ENCODE assay signal across 13 cellular contexts in genomic region chr9:125446581-125447094, GRCh38.
DNase-seq lines count a peak whose midpoint lies in the region; ATAC-seq and TF ChIP-seq lines count a peak whose summit lies in the region.
"Had no signal": no experiment of that assay in that cellular context is flagged by ENCODE, and none has a peak within 500 bp of the region (broad histone marks: within the 10 kb centered on the region; RNA-seq: fewer than 3 reads in every experiment).

No MANE protein-coding gene starts in this region.

- H4K20me1 ChIP-seq in neural progenitor cell (ENCODE audit: low read depth) (peaks cover 13% of the 10 kb centered on the region), smooth muscle cell (ENCODE audit: low read depth) (no peaks in the 10 kb centered on the region)

- H3K4me3 Mint-ChIP-seq in neural progenitor cell: peak overlapping the region; percentile 4

- ATAC-seq in HG02610 (IDR thresholded peaks at IDR 0.05; ENCODE audit: unreplicated experiment) (peak; percentile 98), left cardiac atrium (no peak)

- H3K9ac ChIP-seq in neural progenitor cell (no peak overlapping the region), smooth muscle cell (ENCODE audit: low read depth) (no peak overlapping the region)

- peaks cover 23% of the 10 kb centered on the region for H3K36me3 Mint-ChIP-seq in neural progenitor cell

- TF ChIP-seq CTCF in neural progenitor cell (IDR thresholded peaks at IDR 0.05): no peak
- no peak for TF ChIP-seq CTCF in smooth muscle cell (IDR thresholded peaks at IDR 0.05; ENCODE audit: borderline replicate concordance, insufficient read depth, poor library complexity, severe bottlenecking)

- H3K27ac ChIP-seq in neural progenitor cell (no peak overlapping the region), smooth muscle cell (ENCODE audit: low read depth) (no peak overlapping the region)
- H3K27ac ChIP-seq: left ventricle myocardium inferior had no signal

- H3K27me3 Mint-ChIP-seq in neural progenitor cell (ENCODE audit: insufficient read depth, low read depth): peaks cover 2% of the 10 kb centered on the region

- no peaks in the 10 kb centered on the region for H3K9me3 ChIP-seq in neural progenitor cell (ENCODE audit: low read depth)
- H3K9me3 ChIP-seq in smooth muscle cell (replicated peaks; ENCODE audit: low read depth): no peaks in the 10 kb centered on the region
- H3K9me3 ChIP-seq: left ventricle myocardium inferior had no signal

- H3K4me1 Mint-ChIP-seq in neural progenitor cell: peaks cover 64% of the 10 kb centered on the region

- no peaks in the 10 kb centered on the region for H3K79me2 ChIP-seq in neural progenitor cell (ENCODE audit: low read depth)
- no peaks in the 10 kb centered on the region for H3K79me2 ChIP-seq in smooth muscle cell (ENCODE audit: low read depth)

- H3K4me3 ChIP-seq in neural progenitor cell (no peak overlapping the region), smooth muscle cell (no peak overlapping the region)
- H3K4me3 ChIP-seq: left ventricle myocardium inferior had no signal

- H2AFZ ChIP-seq in neural progenitor cell (replicated peaks) (no peak overlapping the region), smooth muscle cell (ENCODE audit: low read depth) (no peak overlapping the region)

- in situ Hi-C loops in KBM-7 (cut with MboI; ENCODE audit: low pct_unique_long_range_greater_than_20kb, low sequenced_read_pairs): no loop called here

- intact Hi-C loops in left cardiac atrium (cut with DNase I): no loop called here

- peak overlapping the region; percentile 79 for H3K27ac Mint-ChIP-seq in neural progenitor cell

- peaks cover 26% of the 10 kb centered on the region for H3K4me1 ChIP-seq in neural progenitor cell
- H3K4me1 ChIP-seq in smooth muscle cell (ENCODE audit: low read depth): peaks cover 13% of the 10 kb centered on the region

- DNase-seq in NCI-H146 (lab: John Stamatoyannopoulos, UW): peak; percentile 60
- DNase-seq in NCI-H146 treated with DMSO at 0.1 percent for 48 hours (lab: John Stamatoyannopoulos, UW; ENCODE audit: unreplicated experiment): no peak
- peak; percentile 25 for DNase-seq in KBM-7
- DNase-seq in neural progenitor cell (ENCODE audit: low spot score): peak; percentile 53
- no peak for DNase-seq in left cardiac atrium
- DNase-seq in SW 1271 (lab: John Stamatoyannopoulos, UW): no peak
- DNase-seq in smooth muscle cell (lab: John Stamatoyannopoulos, UW; ENCODE audit: unreplicated experiment): no peak
- DNase-seq: 8988T; activated CD4-positive, alpha-beta T cell treated with anti-CD3 and anti-CD28 coated beads for 48 hours; left ventricle myocardium inferior; NCI-H2171 treated with DMSO at 0.1 percent for 48 hours; stimulated activated CD4-positive, alpha-beta T cell treated with anti-CD3 and anti-CD28 coated beads, Interleukin-4, amount 100 ng/mL, for 4 hours had no signal

- H3K4me2 ChIP-seq in neural progenitor cell (peak overlapping the region; percentile 50), smooth muscle cell (no peak overlapping the region)

- H3K36me3 ChIP-seq in neural progenitor cell (no peaks in the 10 kb centered on the region), smooth muscle cell (ENCODE audit: low read depth) (no peaks in the 10 kb centered on the region)

- 86% methylated on average over 6 of the region's 6 CpGs for WGBS in smooth muscle cell (ENCODE audit: low lambda C conversion rate)

- peaks cover 14% of the 10 kb centered on the region for H3F3A ChIP-seq in neural progenitor cell (ENCODE audit: low read depth)
- H3F3A ChIP-seq in smooth muscle cell (ENCODE audit: low read depth): no peaks in the 10 kb centered on the region

- H3K27me3 ChIP-seq in neural progenitor cell (no peaks in the 10 kb centered on the region), smooth muscle cell (ENCODE audit: low read depth) (no peaks in the 10 kb centered on the region)

- peaks cover 2% of the 10 kb centered on the region for H3K9me3 Mint-ChIP-seq in neural progenitor cell

Comparison
In these comparisons a context has a peak if more than half of its experiments do, and no peak if none do; other contexts are left out.
1. DNase-seq: peak in NCI-H146 (single experiment), KBM-7 (single experiment) and neural progenitor cell (single experiment); none in NCI-H146 treated with DMSO at 0.1 percent for 48 hours (single experiment), left cardiac atrium (single experiment), SW 1271 (0 of 2) and smooth muscle cell (single experiment).